ENCODE assay signal across 8 cellular contexts in genomic region chr5:95727764-95728191, GRCh38. TPM values are rescaled to one million over a fixed set of nuclear protein-coding genes. Genes with fewer than 3 reads are reported as not detected.
DNase-seq lines count a peak whose midpoint lies in the region; ATAC-seq and FAIRE-seq lines count a peak whose summit lies in the region.

No MANE protein-coding gene starts in this region.

- H3K9me3 ChIP-seq in BLaER1, result no peaks in the 10 kb centered on the region

- no peak for FAIRE-seq in HTR-8/SVneo (lab: Jason Lieb, UNC)

- no peak overlapping the region for H3K9ac ChIP-seq in BLaER1

- no peak overlapping the region for H3K4me3 ChIP-seq in BLaER1

- ATAC-seq in GM19467 (IDR thresholded peaks at IDR 0.05; ENCODE audit: unreplicated experiment) (peak; percentile 36), esophagus mucosa (peak; percentile 67), GM21529 (IDR thresholded peaks at IDR 0.05; ENCODE audit: unreplicated experiment) (no peak)

- no peaks in the 10 kb centered on the region for H4K20me1 ChIP-seq in BLaER1

- peak overlapping the region; percentile 48 for H3K4me2 ChIP-seq in BLaER1

- H3K36me3 ChIP-seq in BLaER1, result no peaks in the 10 kb centered on the region

- no peaks in the 10 kb centered on the region for H3K27me3 ChIP-seq in BLaER1

- H3K4me1 ChIP-seq in BLaER1, result peaks cover 43% of the 10 kb centered on the region

- H3K27ac ChIP-seq in BLaER1, result no peak overlapping the region

- peak; percentile 79 for DNase-seq in NCI-H187 treated with DMSO at 0.1 percent for 48 hours (lab: John Stamatoyannopoulos, UW)
- no peak for DNase-seq in HTR-8/SVneo (ENCODE audit: insufficient read length, low spot score)
- no peak for DNase-seq in COLO829 (ENCODE audit: low spot score)
- DNase-seq in iPS-NIHi11 (ENCODE audit: low spot score), result no peak

RNA-seq across cellular contexts. Expression of gene RHOBTB3, which starts 3.4 kb away (rescaled TPM):
- 3.6 TPM for total RNA-seq in esophagus mucosa

RNA-seq across cellular contexts. Expression of gene SPATA9, which starts 45.0 kb away (rescaled TPM):
- total RNA-seq in esophagus mucosa, result not detected
